Comparison of ENCODE assay signal across 8 cellular contexts in genomic region chr11:5138256-5138655, GRCh38. TPM values are rescaled to one million over a fixed set of nuclear protein-coding genes. Genes with fewer than 3 reads are reported as not detected.
"Had no signal": no experiment of that assay in that cellular context is flagged by ENCODE, and none has a peak within 500 bp of the region (broad histone marks: within the 10 kb centered on the region; RNA-seq: fewer than 3 reads in every experiment).

Gene OR52A5, minus strand, starts transcription at chr11:5138356. Its CDS starts 5,714 bp downstream, at chr11:5132642.

- H3K4me3 ChIP-seq: GM23248, HAP-1 had no signal

- H3K9me3 ChIP-seq: HAP-1 had no signal

- ATAC-seq: HCT116 had no signal

- H3K27ac ChIP-seq: GM23248 had no signal

- H3K27ac Mint-ChIP-seq: HFFc6 had no signal

- H3K4me3 Mint-ChIP-seq: HFFc6 had no signal

- H3K9me3 Mint-ChIP-seq: HFFc6 had no signal

- H3K4me1 ChIP-seq: HAP-1 had no signal

- H3K9ac ChIP-seq: GM23248 had no signal

- H2AFZ ChIP-seq: GM23248 had no signal

- H3K36me3 ChIP-seq: HAP-1 had no signal

- DNase-seq: GM23248, GOT3, H7, HCEC 1CT, HFFc6 had no signal

RNA-seq across cellular contexts. Expression of gene OR52A5, which starts in this region (rescaled TPM):
- total RNA-seq: GM23248, H4, HFFc6 had no signal
- polyA plus RNA-seq: GM23248 had no signal
